Comparison of ENCODE assay signal across 13 cellular contexts in genomic region chr9:27394154-27394825, GRCh38.
DNase-seq lines count a peak whose midpoint lies in the region; ATAC-seq and TF ChIP-seq lines count a peak whose summit lies in the region.
"Had no signal": no experiment of that assay in that cellular context is flagged by ENCODE, and none has a peak within 500 bp of the region (broad histone marks: within the 10 kb centered on the region; RNA-seq: fewer than 3 reads in every experiment).

No MANE protein-coding gene starts in this region.

- H3K27ac ChIP-seq in osteoblast (ENCODE audit: low read depth, low read length) (no peak overlapping the region), upper lobe of right lung (no peak overlapping the region)

- intact Hi-C loops in upper lobe of right lung (cut with DNase I) = no loop called here

- H3K79me2 ChIP-seq in osteoblast (ENCODE audit: insufficient read depth, low read length) = no peaks in the 10 kb centered on the region

- H3K9me3 ChIP-seq in osteoblast (ENCODE audit: low read depth, low read length) = no peaks in the 10 kb centered on the region
- no peaks in the 10 kb centered on the region for H3K9me3 ChIP-seq in upper lobe of right lung

- H3K4me1 ChIP-seq in osteoblast (ENCODE audit: insufficient read depth, low read length) = no peaks in the 10 kb centered on the region
- H3K4me1 ChIP-seq in upper lobe of right lung = peaks cover 22% of the 10 kb centered on the region

- no peak overlapping the region for H3K4me2 ChIP-seq in osteoblast (ENCODE audit: insufficient read depth, low read length)

- no peaks in the 10 kb centered on the region for H4K20me1 ChIP-seq in osteoblast (ENCODE audit: insufficient read depth, low read length)

- no peak overlapping the region for H2AFZ ChIP-seq in osteoblast (ENCODE audit: low read length)

- no peaks in the 10 kb centered on the region for H3K27me3 ChIP-seq in osteoblast (ENCODE audit: insufficient read depth, low read length)
- no peaks in the 10 kb centered on the region for H3K27me3 ChIP-seq in upper lobe of right lung

- H3K4me3 ChIP-seq in osteoblast (ENCODE audit: insufficient read depth, low read length) (no peak overlapping the region), upper lobe of right lung (no peak overlapping the region)

- DNase-seq in astrocyte of the hippocampus (ENCODE audit: low read depth, low spot score) (peak; percentile 58), glomerular endothelial cell (ENCODE audit: extremely low read depth, low read depth, low spot score) (peak; percentile 60), osteoblast (ENCODE audit: insufficient read length, low spot score, missing footprints) (peak; percentile 58), upper lobe of right lung (no peak), SHP77 treated with DMSO at 0.1 percent for 48 hours (lab: John Stamatoyannopoulos, UW) (no peak), dedifferentiated amniotic fluid mesenchymal stem cell (ENCODE audit: extremely low spot score) (no peak), NCI-H2107 (lab: John Stamatoyannopoulos, UW) (no peak)
- DNase-seq: activated CD4-positive, alpha-beta T cell treated with anti-CD3 and anti-CD28 coated beads, Interleukin-2, amount 10 ng/mL, durations not matched to agents 24 days and 14 days; activated gamma-delta T cell treated with Interleukin-2 at 50 U/mL for 16 hours; H7; hippocampal formation; NCI-H1417 treated with DMSO at 0.1 percent for 48 hours had no signal

- peak; percentile 80 for ATAC-seq in upper lobe of right lung
- ATAC-seq: stimulated activated effector memory CD8-positive, alpha-beta T cell treated with anti-CD3 and anti-CD28 coated beads, Interleukin-12 subunit alpha, Interleukin-12 subunit beta, amount 100 ng/mL, for 72 hours had no signal

- no peaks in the 10 kb centered on the region for H3K36me3 ChIP-seq in osteoblast (ENCODE audit: insufficient read depth, low read length)
- no peaks in the 10 kb centered on the region for H3K36me3 ChIP-seq in upper lobe of right lung

- TF ChIP-seq CTCF in osteoblast (IDR thresholded peaks at IDR 0.05; ENCODE audit: extremely low read depth, low read depth, low read length) (no peak), upper lobe of right lung (IDR thresholded peaks at IDR 0.05) (no peak)

Comparison
In these comparisons a context has a peak if more than half of its experiments do, and no peak if none do; other contexts are left out.
1. DNase-seq: peak in astrocyte of the hippocampus (single experiment), glomerular endothelial cell (single experiment) and osteoblast (single experiment); none in upper lobe of right lung (single experiment), SHP77 treated with DMSO at 0.1 percent for 48 hours (single experiment), dedifferentiated amniotic fluid mesenchymal stem cell (single experiment) and NCI-H2107 (single experiment).